ENCODE assay signal across 31 cellular contexts in genomic region chr20:18596270-18596669, GRCh38.
"Had no signal": no experiment of that assay in that cellular context is flagged by ENCODE, and none has a peak within 500 bp of the region (broad histone marks: within the 10 kb centered on the region; RNA-seq: fewer than 3 reads in every experiment).

No MANE protein-coding gene starts in this region.

- H3K27me3 ChIP-seq: adrenal gland, ascending aorta, cardiac muscle cell had no signal

- H3K9me3 ChIP-seq: adrenal gland, ascending aorta had no signal

- ATAC-seq: activated CD4-positive, alpha-beta T cell treated with anti-CD3 and anti-CD28 coated beads for 36 hours; activated CD4-positive, CD25-positive, alpha-beta regulatory T cell treated with anti-CD3 and anti-CD28 coated beads, Interleukin-2, amount 50 U/mL, for 24 hours; activated CD8-positive, alpha-beta memory T cell treated with anti-CD3 and anti-CD28 coated beads, Interleukin-2, amount 10 ng/mL, durations not matched to agents 7 days and 5 days; activated CD8-positive, alpha-beta T cell treated with anti-CD3 and anti-CD28 coated beads, Interleukin-2, amount 10 ng/mL, durations not matched to agents 7 days and 5 days; activated naive CD8-positive, alpha-beta T cell treated with anti-CD3 and anti-CD28 coated beads, Interleukin-2, amount 50 U/mL, for 24 hours; WTC11 had no signal

- H3K4me3 ChIP-seq: adrenal gland, ascending aorta, cardiac muscle cell had no signal

- H3K4me1 ChIP-seq: adrenal gland, ascending aorta had no signal

- DNase-seq: activated CD4-positive, alpha-beta memory T cell treated with anti-CD3 and anti-CD28 coated beads, Interleukin-2, amount 10 ng/mL, durations not matched to agents 7 days and 5 days; activated CD4-positive, alpha-beta T cell treated with anti-CD3 and anti-CD28 coated beads for 1 hour; activated CD4-positive, alpha-beta T cell treated with anti-CD3 and anti-CD28 coated beads for 36 hours; activated CD4-positive, alpha-beta T cell treated with anti-CD3 and anti-CD28 coated beads for 48 hours; activated CD4-positive, alpha-beta T cell treated with anti-CD3 and anti-CD28 coated beads, Interleukin-2, amount 10 ng/mL, durations not matched to agents 7 days and 5 days; activated CD4-positive, alpha-beta T cell treated with anti-CD3 and anti-CD28 coated beads, Interleukin-2, amount 50 U/mL, for 48 hours; activated CD4-positive, CD25-positive, alpha-beta regulatory T cell; activated CD8-positive, alpha-beta memory T cell treated with anti-CD3 and anti-CD28 coated beads for 24 hours; activated CD8-positive, alpha-beta memory T cell treated with anti-CD3 and anti-CD28 coated beads, Interleukin-2, amount 10 ng/mL, durations not matched to agents 7 days and 5 days; activated CD8-positive, alpha-beta memory T cell treated with anti-CD3 and anti-CD28 coated beads, Interleukin-2, amount 50 U/mL, for 48 hours; activated CD8-positive, alpha-beta T cell treated with anti-CD3 and anti-CD28 coated beads, Interleukin-2, amount 10 ng/mL, durations not matched to agents 7 days and 5 days; activated effector memory CD4-positive, alpha-beta T cell treated with Interleukin-2 at 50 U/mL for 16 hours; activated gamma-delta T cell; activated naive CD4-positive, alpha-beta T cell treated with anti-CD3 and anti-CD28 coated beads, Interleukin-2, amount 10 ng/mL, durations not matched to agents 7 days and 5 days; activated naive CD4-positive, alpha-beta T cell treated with Interleukin-2 at 50 U/mL for 16 hours; activated naive CD8-positive, alpha-beta T cell treated with anti-CD3 and anti-CD28 coated beads, Interleukin-2, amount 10 ng/mL, durations not matched to agents 7 days and 5 days; activated naive CD8-positive, alpha-beta T cell treated with anti-CD3 and anti-CD28 coated beads, Interleukin-2, amount 50 U/mL, for 24 hours; activated T-cell treated with anti-CD3 and anti-CD28 coated beads, Interleukin-2, amount 50 U/mL, for 24 hours; activated T-cell treated with anti-CD3 and anti-CD28 coated beads, Interleukin-2, amount 50 U/mL, for 48 hours; adrenal gland; amniotic stem cell; caudate nucleus; cerebellar nuclear complex; T-helper 1 cell; T-helper 2 cell; T-helper 9 cell; WERI-Rb-1 had no signal

- H3K27ac ChIP-seq: adrenal gland, ascending aorta, cardiac muscle cell, WERI-Rb-1 had no signal

- H3K36me3 ChIP-seq: adrenal gland, cardiac muscle cell had no signal
